22 cellular contexts compared by ENCODE assay signal in the genomic region with DNA sequence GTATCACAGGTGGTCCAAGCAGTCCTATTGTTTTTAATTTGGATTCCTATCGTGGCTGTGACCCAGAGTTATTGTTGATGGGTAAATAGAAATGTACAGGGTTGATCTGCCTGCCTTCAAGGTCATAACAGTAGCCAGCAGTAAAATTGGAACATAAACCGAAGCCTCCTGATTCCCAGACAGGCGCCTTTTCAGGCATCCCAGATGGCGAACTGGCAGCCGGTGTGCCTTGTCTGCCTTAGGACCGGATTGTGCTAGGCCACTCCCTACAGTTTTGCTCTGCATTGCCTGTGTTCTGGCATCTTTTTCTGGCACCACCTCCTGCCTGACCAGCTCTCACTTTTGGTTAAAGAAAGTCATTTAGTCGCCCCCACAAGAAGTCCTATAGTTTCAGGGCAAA.
"Had no signal": no experiment of that assay in that cellular context is flagged by ENCODE, and none has a peak within 500 bp of the region (broad histone marks: within the 10 kb centered on the region; RNA-seq: fewer than 3 reads in every experiment).

No MANE protein-coding gene starts in this region.

- H3K27ac ChIP-seq: cardiac muscle cell, colonic mucosa, epithelial cell of prostate, psoas muscle, right lobe of liver, stomach, vagina had no signal

- H3K27me3 ChIP-seq: cardiac muscle cell, colonic mucosa, right lobe of liver, stomach, vagina had no signal

- H3K4me3 ChIP-seq: cardiac muscle cell, colonic mucosa, psoas muscle, right lobe of liver, stomach, vagina had no signal

- DNase-seq: activated CD4-positive, alpha-beta memory T cell treated with anti-CD3 and anti-CD28 coated beads, Interleukin-2, amount 10 ng/mL, durations not matched to agents 7 days and 5 days; activated CD4-positive, alpha-beta T cell treated with anti-CD3 and anti-CD28 coated beads for 36 hours; activated CD8-positive, alpha-beta memory T cell treated with anti-CD3 and anti-CD28 coated beads, Interleukin-2, amount 10 ng/mL, durations not matched to agents 7 days and 5 days; activated naive CD4-positive, alpha-beta T cell; activated naive CD8-positive, alpha-beta T cell treated with anti-CD3 and anti-CD28 coated beads for 36 hours; amniotic stem cell; colonic mucosa; endodermal cell; foreskin melanocyte; glutamatergic neuron; psoas muscle; right lobe of liver; small intestine; stimulated activated CD4-positive, alpha-beta T cell treated with anti-CD3 and anti-CD28 coated beads, Interleukin-15, amount 100 ng/mL, for 24 hours; stimulated activated CD4-positive, alpha-beta T cell treated with anti-CD3 and anti-CD28 coated beads, Interleukin-2, amount 100 ng/mL, for 48 hours; stomach; trophoblast cell had no signal

- H3K4me1 ChIP-seq: colonic mucosa, psoas muscle, right lobe of liver, vagina had no signal

- ATAC-seq: activated CD4-positive, alpha-beta T cell treated with anti-CD3 and anti-CD28 coated beads for 36 hours; activated CD8-positive, alpha-beta memory T cell treated with anti-CD3 and anti-CD28 coated beads, Interleukin-2, amount 10 ng/mL, durations not matched to agents 7 days and 5 days; activated T-helper 17 cell treated with anti-CD3 and anti-CD28 coated beads, Interleukin-2, amount 50 U/mL, for 72 hours; left lobe of liver; psoas muscle; right lobe of liver had no signal

- H3K9me3 ChIP-seq: colonic mucosa, psoas muscle, right lobe of liver, stomach, vagina had no signal

- H3K36me3 ChIP-seq: cardiac muscle cell, colonic mucosa, right lobe of liver, stomach, vagina had no signal
